12 cellular contexts compared by ENCODE assay signal in genomic region chrX:119230850-119231249, GRCh38.
"Had no signal": no experiment of that assay in that cellular context is flagged by ENCODE, and none has a peak within 500 bp of the region (broad histone marks: within the 10 kb centered on the region; RNA-seq: fewer than 3 reads in every experiment).

No MANE protein-coding gene starts in this region.

- H3K27me3 Mint-ChIP-seq: progenitor cell of endocrine pancreas had no signal

- H3K36me3 Mint-ChIP-seq: immature natural killer cell had no signal

- DNase-seq: activated T-cell treated with anti-CD3 and anti-CD28 coated beads, Interleukin-2, amount 50 U/mL, for 48 hours; anterior cingulate cortex; brain microvascular endothelial cell; central memory CD4-positive, alpha-beta T cell; dorsolateral prefrontal cortex; immature natural killer cell; kidney glomerular epithelial cell; left ventricle myocardium inferior; stimulated activated CD4-positive, alpha-beta T cell treated with anti-CD3 and anti-CD28 coated beads, Interleukin-12 subunit alpha, Interleukin-12 subunit beta, amount 100 ng/mL, for 4 hours; thyroid gland had no signal

- H3K9me3 Mint-ChIP-seq: immature natural killer cell, neural crest cell had no signal

- H3K27ac Mint-ChIP-seq: immature natural killer cell, progenitor cell of endocrine pancreas had no signal

- H3K4me3 Mint-ChIP-seq: immature natural killer cell, neural crest cell had no signal
